5 cellular contexts compared by ENCODE assay signal in genomic region chr11:25596701-25597100, GRCh38.
"Had no signal": no experiment of that assay in that cellular context is flagged by ENCODE, and none has a peak within 500 bp of the region (broad histone marks: within the 10 kb centered on the region; RNA-seq: fewer than 3 reads in every experiment).

No MANE protein-coding gene starts in this region.

- H3K4me3 ChIP-seq: GM23338, K562 had no signal

- H3K4me3 Mint-ChIP-seq: GM23338, H9 had no signal

- H3K27ac Mint-ChIP-seq: GM23338, H9 had no signal

- H2AFZ ChIP-seq: GM23338 had no signal

- DNase-seq: H9, HCEC 1CT, IMR-90 had no signal

- H3K4me2 ChIP-seq: GM23338 had no signal
